ENCODE assay signal across 15 cellular contexts in genomic region chr5:103408408-103408807, GRCh38.
A peak's percentile ranks its signal among the peaks of the same experiment; 100 is the strongest.
DNase-seq lines count a peak whose midpoint lies in the region; ATAC-seq and TF ChIP-seq lines count a peak whose summit lies in the region.
"Had no signal": no experiment of that assay in that cellular context is flagged by ENCODE, and none has a peak within 500 bp of the region (broad histone marks: within the 10 kb centered on the region; RNA-seq: fewer than 3 reads in every experiment).

No MANE protein-coding gene starts in this region.

- H3F3A ChIP-seq in MM.1S (ENCODE audit: insufficient read depth, low read length) = no peaks in the 10 kb centered on the region

- H4K12ac ChIP-seq in trophoblast cell (ENCODE audit: low read depth, low read length) = no peak overlapping the region

- H3K27me3 ChIP-seq in MM.1S (replicated peaks; ENCODE audit: insufficient read depth, low read length) (no peaks in the 10 kb centered on the region), trophoblast cell (ENCODE audit: insufficient read depth, low read length) (no peaks in the 10 kb centered on the region)

- peak overlapping the region; percentile 47 for H3K4ac ChIP-seq in trophoblast cell (ENCODE audit: low read depth, low read length)

- ATAC-seq in GM18519 (IDR thresholded peaks at IDR 0.05; ENCODE audit: low FRiP score, unreplicated experiment) (peak; percentile 40), GM19395 (IDR thresholded peaks at IDR 0.05; ENCODE audit: unreplicated experiment) (peak; percentile 53), GM18870 (IDR thresholded peaks at IDR 0.05; ENCODE audit: unreplicated experiment) (no peak), GM19455 (IDR thresholded peaks at IDR 0.05; ENCODE audit: unreplicated experiment) (no peak)

- peak overlapping the region; percentile 99 for H4K91ac ChIP-seq in trophoblast cell (ENCODE audit: low read depth, low read length)

- H3K18ac ChIP-seq in trophoblast cell (ENCODE audit: low read length) = no peak overlapping the region

- peak overlapping the region; percentile 99 for H2BK120ac ChIP-seq in trophoblast cell (ENCODE audit: insufficient read depth, low read length, poor library complexity)

- DNase-seq in MM.1S (peak; percentile 49), trophoblast cell (no peak), activated gamma-delta T cell (lab: John Stamatoyannopoulos, UW) (no peak)
- DNase-seq: CD8-positive, alpha-beta memory T cell; EL; GOT3; IMR-90; Kasumi-1; NCI-H187 treated with DMSO at 0.1 percent for 48 hours; NCI-H446; SHP77 treated with DMSO at 0.1 percent for 48 hours had no signal

- no peaks in the 10 kb centered on the region for H3K36me3 ChIP-seq in MM.1S (replicated peaks; ENCODE audit: insufficient read depth, low read length)
- no peaks in the 10 kb centered on the region for H3K36me3 ChIP-seq in trophoblast cell (ENCODE audit: control insufficient read depth in 1 of 2, insufficient read depth in 2 of 2, low read length in 2 of 2)

- H4K20me1 ChIP-seq in MM.1S (ENCODE audit: insufficient read depth, low read length) = no peaks in the 10 kb centered on the region

- peak overlapping the region; percentile 86 for H3K14ac ChIP-seq in trophoblast cell (ENCODE audit: low read length)

- no peaks in the 10 kb centered on the region for H3K9me3 ChIP-seq in MM.1S (replicated peaks; ENCODE audit: insufficient read depth, low read length)
- no peaks in the 10 kb centered on the region for H3K9me3 ChIP-seq in trophoblast cell (ENCODE audit: insufficient read depth, low read depth, low read length)

- H2BK5ac ChIP-seq in trophoblast cell (ENCODE audit: low read depth, low read length, poor library complexity) = peak overlapping the region; percentile 88

- H3K79me2 ChIP-seq in MM.1S (ENCODE audit: low read length) (no peaks in the 10 kb centered on the region), trophoblast cell (ENCODE audit: control insufficient read depth, insufficient read depth, low read length, poor library complexity) (peaks cover 7% of the 10 kb centered on the region)

- peaks cover 30% of the 10 kb centered on the region for H3K79me1 ChIP-seq in trophoblast cell (ENCODE audit: low read length)

- no CpG with 5 or more reads among the region's 2 CpGs for WGBS in trophoblast cell (ENCODE audit: extremely low coverage, insufficient coverage, insufficient read length)

- no peak overlapping the region for H2AFZ ChIP-seq in MM.1S (ENCODE audit: low read length)
- no peak overlapping the region for H2AFZ ChIP-seq in trophoblast cell (ENCODE audit: insufficient read depth, low read length, poor library complexity)

- H3K9me2 ChIP-seq in MM.1S (replicated peaks; ENCODE audit: insufficient read depth, low read length) = no peaks in the 10 kb centered on the region

- H3K4me1 ChIP-seq in MM.1S (ENCODE audit: low read length) = no peaks in the 10 kb centered on the region
- peaks cover 10 to 22% of the 10 kb centered on the region in 2 experiments for H3K4me1 ChIP-seq in trophoblast cell (ENCODE audit: control insufficient read depth in 1 of 2, insufficient read depth in 2 of 2, low read length in 2 of 2)

- peak overlapping the region; percentile 54 for H4K8ac ChIP-seq in trophoblast cell (ENCODE audit: low read depth, low read length)

- peak overlapping the region; percentile 88 for H2BK12ac ChIP-seq in trophoblast cell (ENCODE audit: low read length)

- H3K4me2 ChIP-seq in MM.1S (ENCODE audit: low read depth, low read length) (no peak overlapping the region), trophoblast cell (ENCODE audit: low read length) (no peak overlapping the region)

- H3K9ac ChIP-seq in MM.1S (ENCODE audit: low read length) = no peak overlapping the region
- H3K9ac ChIP-seq in trophoblast cell (ENCODE audit: low read length) = no peak overlapping the region

- no peak for TF ChIP-seq CTCF in MM.1S (IDR thresholded peaks at IDR 0.05; ENCODE audit: low read length)

- H3K4me3 ChIP-seq in MM.1S (ENCODE audit: low read length) = no peak overlapping the region
- no peak overlapping the region for H3K4me3 ChIP-seq in trophoblast cell (ENCODE audit: low read depth, low read length)

- H3K23ac ChIP-seq in trophoblast cell (ENCODE audit: low read length) = no peak overlapping the region

- H3K27ac ChIP-seq in MM.1S (ENCODE audit: low read length) (no peak overlapping the region), trophoblast cell (ENCODE audit: low read depth, low read length) (peak overlapping the region; percentile 77)

- peak overlapping the region; percentile 60 for H2AK5ac ChIP-seq in trophoblast cell (ENCODE audit: low read length)

Comparison
In these comparisons a context has a peak if more than half of its experiments do, and no peak if none do; other contexts are left out.
1. ATAC-seq: peak in GM18519 (single experiment) and GM19395 (single experiment); none in GM18870 (single experiment) and GM19455 (single experiment).